ENCODE assay signal across 12 cellular contexts in genomic region chr10:24929056-24929544, GRCh38. TPM values are rescaled to one million over a fixed set of nuclear protein-coding genes. Genes with fewer than 3 reads are reported as not detected.
DNase-seq lines count a peak whose midpoint lies in the region; ATAC-seq and TF ChIP-seq lines count a peak whose summit lies in the region.
"Had no signal": no experiment of that assay in that cellular context is flagged by ENCODE, and none has a peak within 500 bp of the region (broad histone marks: within the 10 kb centered on the region; RNA-seq: fewer than 3 reads in every experiment).

No MANE protein-coding gene starts in this region.

- peaks cover 13% of the 10 kb centered on the region for H3K4me1 ChIP-seq in left ventricle myocardium inferior
- H3K4me1 ChIP-seq: BE2C had no signal

- no peak for TF ChIP-seq CTCF in left ventricle myocardium inferior (IDR thresholded peaks at IDR 0.05; ENCODE audit: borderline replicate concordance)
- no peak for TF ChIP-seq CTCF in fibroblast of the aortic adventitia (IDR thresholded peaks at IDR 0.05; ENCODE audit: insufficient read depth, low read length)

- intact Hi-C loops in left ventricle myocardium inferior (cut with micrococcal nuclease), result no loop called here
- intact Hi-C loops in cardiac septum (cut with DNase I), result no loop called here
- intact Hi-C loops in left colon (cut with DNase I, micrococcal nuclease), result no loop called here

- no peaks in the 10 kb centered on the region for H3K27me3 ChIP-seq in left ventricle myocardium inferior (ENCODE audit: low read depth)
- H3K27me3 ChIP-seq: BE2C had no signal

- peaks cover 7% of the 10 kb centered on the region for H3K9me3 ChIP-seq in left ventricle myocardium inferior (replicated peaks)
- H3K9me3 ChIP-seq: BE2C had no signal

- H3K4me3 ChIP-seq in left ventricle myocardium inferior, result no peak overlapping the region
- no peak overlapping the region for H3K4me3 ChIP-seq in fibroblast of the aortic adventitia (ENCODE audit: low read depth, low read length)

- H3K36me3 ChIP-seq in left ventricle myocardium inferior, result no peaks in the 10 kb centered on the region
- H3K36me3 ChIP-seq: BE2C had no signal

- peak overlapping the region; percentile 34 for H3K27ac ChIP-seq in left ventricle myocardium inferior (replicated peaks)

- no peak for DNase-seq in left ventricle myocardium inferior
- no peak for DNase-seq in cardiac septum (ENCODE audit: low spot score)
- DNase-seq in RPMI7951 (ENCODE audit: low read depth), result peak; percentile 57
- DNase-seq in fibroblast of the aortic adventitia (ENCODE audit: low read depth), result peak; percentile 94
- DNase-seq in left colon, result no peak
- DNase-seq in HK-2 (ENCODE audit: unreplicated experiment), result no peak
- DNase-seq: activated T-cell treated with anti-CD3 and anti-CD28 coated beads, Interleukin-2, amount 50 U/mL, for 1 hour; BE2C; head of caudate nucleus; stimulated activated naive CD8-positive, alpha-beta T cell treated with anti-CD3 and anti-CD28 coated beads, Interleukin-15, Interleukin-2, amounts not matched to agents 100 U/mL and 50 U/mL, for 24 hours had no signal

- no peak for ATAC-seq in left colon
- ATAC-seq in GM19023 (IDR thresholded peaks at IDR 0.05; ENCODE audit: unreplicated experiment), result no peak
- ATAC-seq in HG03039 (IDR thresholded peaks at IDR 0.05; ENCODE audit: unreplicated experiment), result no peak
- ATAC-seq: stimulated activated naive CD8-positive, alpha-beta T cell treated with anti-CD3 and anti-CD28 coated beads, Interleukin-15, Interleukin-2, amounts not matched to agents 100 U/mL and 50 U/mL, for 24 hours had no signal

RNA-seq across cellular contexts. Expression of gene PRTFDC1, which starts 23.3 kb away (rescaled TPM):
- 1.5 TPM for total RNA-seq in left ventricle myocardium inferior
- total RNA-seq in cardiac septum, result 5.0 TPM
- not detected in 2 replicates for total RNA-seq in RPMI7951 (2014; rRNA removed; shearing (Covaris generic))
- total RNA-seq in fibroblast of the aortic adventitia (ENCODE audit: low replicate concordance), result 34.4 and 39.6 TPM in 2 replicates
- 1 to 10 TPM; 6.2 to 6.6 TPM for total RNA-seq in left colon

Comparison
In these comparisons a context has a peak if more than half of its experiments do, and no peak if none do; other contexts are left out.
1. DNase-seq: peak in RPMI7951 (single experiment) and fibroblast of the aortic adventitia (single experiment); none in left ventricle myocardium inferior (single experiment), cardiac septum (single experiment), left colon (0 of 2) and HK-2 (single experiment).